8 cellular contexts compared by ENCODE assay signal in the genomic region with DNA sequence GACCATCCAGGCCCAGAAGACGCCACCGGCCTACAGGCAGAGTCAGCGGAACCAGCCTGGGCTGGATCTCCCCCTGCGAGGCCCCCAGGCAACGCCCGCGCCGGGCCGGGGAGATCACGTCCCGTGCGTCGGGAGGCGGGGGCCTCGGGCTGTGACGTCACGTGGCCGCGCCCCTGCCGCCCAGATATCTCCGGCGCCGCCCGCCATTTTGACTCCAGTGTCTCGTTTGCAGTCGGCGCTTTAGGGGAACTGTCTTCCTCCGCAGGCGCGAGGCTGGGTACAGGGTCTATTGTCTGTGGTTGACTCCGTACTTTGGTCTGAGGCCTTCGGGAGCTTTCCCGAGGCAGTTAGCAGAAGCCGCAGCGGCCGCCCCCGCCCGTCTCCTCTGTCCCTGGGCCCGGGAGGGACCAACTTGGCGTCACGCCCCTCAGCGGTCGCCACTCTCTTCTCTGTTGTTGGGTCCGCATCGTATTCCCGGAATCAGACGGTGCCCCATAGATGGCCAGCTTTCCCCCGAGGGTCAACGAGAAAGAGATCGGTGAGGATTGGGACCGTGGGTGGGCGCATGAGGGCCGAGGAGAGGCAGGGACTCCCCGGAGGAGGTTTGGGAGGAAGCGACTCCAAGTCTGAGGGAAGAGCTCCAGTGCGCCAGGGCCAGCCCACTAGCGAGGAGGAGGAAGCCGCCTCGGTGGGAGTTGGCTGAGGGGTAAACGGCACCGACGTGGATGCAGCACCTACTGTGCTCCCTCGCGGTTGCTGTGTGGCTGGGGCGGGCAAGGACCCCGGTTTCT. TPM values are rescaled to one million over a fixed set of nuclear protein-coding genes. Genes with fewer than 3 reads are reported as not detected.
A peak's percentile ranks its signal among the peaks of the same experiment; 100 is the strongest.
DNase-seq lines count a peak whose midpoint lies in the region; ATAC-seq, FAIRE-seq and TF ChIP-seq lines count a peak whose summit lies in the region.

A gene with protein sequence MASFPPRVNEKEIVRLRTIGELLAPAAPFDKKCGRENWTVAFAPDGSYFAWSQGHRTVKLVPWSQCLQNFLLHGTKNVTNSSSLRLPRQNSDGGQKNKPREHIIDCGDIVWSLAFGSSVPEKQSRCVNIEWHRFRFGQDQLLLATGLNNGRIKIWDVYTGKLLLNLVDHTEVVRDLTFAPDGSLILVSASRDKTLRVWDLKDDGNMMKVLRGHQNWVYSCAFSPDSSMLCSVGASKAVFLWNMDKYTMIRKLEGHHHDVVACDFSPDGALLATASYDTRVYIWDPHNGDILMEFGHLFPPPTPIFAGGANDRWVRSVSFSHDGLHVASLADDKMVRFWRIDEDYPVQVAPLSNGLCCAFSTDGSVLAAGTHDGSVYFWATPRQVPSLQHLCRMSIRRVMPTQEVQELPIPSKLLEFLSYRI (plus strand): TSS at position 217 of the 791 bp plus-strand sequence. CDS start 282 bp downstream, at position 499.

- TF ChIP-seq CTCF in BJ (IDR thresholded peaks at IDR 0.05; ENCODE audit: insufficient read depth, low read depth, low read length) (no peak), chondrocyte (IDR thresholded peaks at IDR 0.05) (peak; percentile 42)

- no peaks in the 10 kb centered on the region for H3K27me3 ChIP-seq in BJ (ENCODE audit: control insufficient read depth, insufficient read depth, low read length)

- CTCF ChIA-PET in BJ (lab: Yijun Ruan, JAX): interaction anchor here (0.7 to 2.2 kb wide), 11 partner anchors 21 to 60 kb away, joined by 3 to 6 read pairs (median 3); no protein-coding TSS in a partner anchor
- CTCF ChIA-PET in activated CD4-positive, alpha-beta T cell treated with anti-CD3 and anti-CD28 coated beads for 36 hours (lab: Charles Lee): interaction anchor here (0.8 to 7.6 kb wide), 8 partner anchors 9 to 511 kb away, joined by 3 to 45 read pairs (median 4); no protein-coding TSS in a partner anchor

- DNase-seq in BJ (ENCODE audit: low read depth) (no peak), GM19239 (ENCODE audit: insufficient read length, low spot score) (peak; percentile 81), NCI-H510A (lab: John Stamatoyannopoulos, UW) (peak; percentile 86), chondrocyte (ENCODE audit: low spot score) (peak; percentile 96), kidney glomerular epithelial cell (lab: John Stamatoyannopoulos, UW) (peak; percentile 84)
- DNase-seq in activated CD4-positive, alpha-beta T cell treated with anti-CD3 and anti-CD28 coated beads for 36 hours: peak; percentile 96
- peak; percentile 82 to 89 for DNase-seq in stimulated activated CD4-positive, alpha-beta T cell treated with anti-CD3 and anti-CD28 coated beads, Interleukin-15, amount 100 ng/mL, for 48 hours (ENCODE audit: low read depth in 2 of 2)

- no peaks in the 10 kb centered on the region for H3K9me3 Mint-ChIP-seq in activated CD4-positive, alpha-beta T cell treated with anti-CD3 and anti-CD28 coated beads for 36 hours (ENCODE audit: low read depth)
- H3K9me3 Mint-ChIP-seq in chondrocyte (ENCODE audit: low read depth): no peaks in the 10 kb centered on the region

- intact Hi-C loops in activated CD4-positive, alpha-beta T cell treated with anti-CD3 and anti-CD28 coated beads for 36 hours (cut with DNase I, micrococcal nuclease): loop anchor here (1.0 to 10.0 kb wide), 10 partner anchors 38 to 1653 kb away; a partner anchor contains a TSS

- POLR2A ChIA-PET in BJ (lab: Charles Lee): interaction anchor here (0.7 to 1.1 kb wide), 3 partner anchors 11 to 52 kb away, joined by 3 to 5 read pairs (median 4); no protein-coding TSS in a partner anchor
- POLR2A ChIA-PET in activated CD4-positive, alpha-beta T cell treated with anti-CD3 and anti-CD28 coated beads for 36 hours (lab: Charles Lee): interaction anchor here (0.6 to 2.8 kb wide), 7 partner anchors 39 to 747 kb away, joined by 3 to 18 read pairs (median 5); no protein-coding TSS in a partner anchor

- FAIRE-seq in GM19239 (lab: Jason Lieb, UNC): peak; percentile 81

- H3K27me3 Mint-ChIP-seq in activated CD4-positive, alpha-beta T cell treated with anti-CD3 and anti-CD28 coated beads for 36 hours: no peaks in the 10 kb centered on the region
- H3K27me3 Mint-ChIP-seq in chondrocyte (ENCODE audit: low read depth): no peaks in the 10 kb centered on the region

- H3K4me1 Mint-ChIP-seq in activated CD4-positive, alpha-beta T cell treated with anti-CD3 and anti-CD28 coated beads for 36 hours: peaks cover 32% of the 10 kb centered on the region
- H3K4me1 Mint-ChIP-seq in chondrocyte (ENCODE audit: low read depth): peaks cover 33% of the 10 kb centered on the region

- ATAC-seq in HG03442 (IDR thresholded peaks at IDR 0.05; ENCODE audit: unreplicated experiment): peak; percentile 72
- ATAC-seq in activated CD4-positive, alpha-beta T cell treated with anti-CD3 and anti-CD28 coated beads for 36 hours: peak; percentile 86

- H3K27ac Mint-ChIP-seq in activated CD4-positive, alpha-beta T cell treated with anti-CD3 and anti-CD28 coated beads for 36 hours: peak within 1 kb of the TSS; percentile 99
- peak within 1 kb of the TSS; percentile 100 for H3K27ac Mint-ChIP-seq in chondrocyte (ENCODE audit: unreplicated experiment)

- H3K36me3 ChIP-seq in BJ (ENCODE audit: control insufficient read depth, insufficient read depth, low read length): no peaks in the 10 kb centered on the region

- peaks cover 22% of the 10 kb centered on the region for H3K36me3 Mint-ChIP-seq in activated CD4-positive, alpha-beta T cell treated with anti-CD3 and anti-CD28 coated beads for 36 hours (ENCODE audit: low read depth)
- no peaks in the 10 kb centered on the region for H3K36me3 Mint-ChIP-seq in chondrocyte (ENCODE audit: low read depth)

- peak within 1 kb of the TSS; percentile 89 for H3K4me3 Mint-ChIP-seq in activated CD4-positive, alpha-beta T cell treated with anti-CD3 and anti-CD28 coated beads for 36 hours
- peak within 1 kb of the TSS; percentile 99 for H3K4me3 Mint-ChIP-seq in chondrocyte (ENCODE audit: unreplicated experiment)

- H3K4me3 ChIP-seq in BJ (ENCODE audit: low read depth, low read length): peak within 1 kb of the TSS; percentile 89

RNA-seq across cellular contexts. Expression of the gene that starts here (rescaled TPM):
- 144 and 163 TPM in 2 replicates for polyA plus RNA-seq in BJ (2011; rRNA removed)
- 44.4 and 53.6 TPM in 2 replicates for polyA minus RNA-seq in BJ (2011; rRNA and poly(A)+ RNA removed)
- total RNA-seq in activated CD4-positive, alpha-beta T cell treated with anti-CD3 and anti-CD28 coated beads for 36 hours: 100 to 1,000 TPM; 145 to 190 TPM
- 110 to 218 TPM (median 205 TPM) in 3 replicates for total RNA-seq in chondrocyte
